23 cellular contexts compared by ENCODE assay signal in the genomic region with DNA sequence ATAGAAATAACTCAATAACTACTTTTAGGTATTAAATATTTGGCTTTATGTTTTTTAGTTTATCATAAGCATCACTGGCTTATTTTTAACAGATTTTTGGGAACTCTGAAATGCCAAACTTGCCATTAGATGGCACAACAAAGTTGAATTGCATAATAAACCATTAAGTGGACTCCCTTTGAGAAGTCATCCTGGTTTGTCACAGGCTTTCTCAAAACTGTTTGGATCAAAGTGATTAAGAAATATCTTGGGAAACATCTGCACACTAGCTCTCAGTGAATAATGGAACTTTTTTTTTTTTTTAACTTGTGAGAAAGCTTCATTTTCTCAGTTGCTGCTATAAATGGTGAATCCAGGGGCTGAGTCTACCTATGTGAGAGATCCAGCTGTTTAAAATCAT. TPM values are rescaled to one million over a fixed set of nuclear protein-coding genes. Genes with fewer than 3 reads are reported as not detected.
DNase-seq lines count a peak whose midpoint lies in the region; ATAC-seq and TF ChIP-seq lines count a peak whose summit lies in the region.
"Had no signal": no experiment of that assay in that cellular context is flagged by ENCODE, and none has a peak within 500 bp of the region (broad histone marks: within the 10 kb centered on the region; RNA-seq: fewer than 3 reads in every experiment).

No MANE protein-coding gene starts in this region.

- TF ChIP-seq CTCF in AG09309 (IDR thresholded peaks at IDR 0.05; ENCODE audit: control insufficient read depth, insufficient read depth, low read depth, low read length, missing control alignments) (no peak), fibroblast of villous mesenchyme (IDR thresholded peaks at IDR 0.05; ENCODE audit: insufficient read depth, low read depth, low read length) (no peak)

- peak; percentile 69 for DNase-seq in AG09309 (ENCODE audit: low read depth)
- DNase-seq in EH (ENCODE audit: low read depth), result peak; percentile 44
- no peak for DNase-seq in T-helper 17 cell
- DNase-seq in fibroblast of villous mesenchyme (ENCODE audit: low read depth), result peak; percentile 49
- no peak for DNase-seq in activated T-helper 1 cell treated with anti-CD3 and anti-CD28 coated beads, Interleukin-12 subunit alpha, Interleukin-12 subunit beta, Interleukin-2, Interleukin-4 antibody, amounts not matched to agents 30 ng/mL and 10 ng/mL and 1 ng/mL, durations not matched to agents 14 hours and 24 hours and 36 hours (ENCODE audit: low spot score)
- DNase-seq in NCI-H1694 treated with DMSO at 0.1 percent for 48 hours (lab: John Stamatoyannopoulos, UW), result no peak
- DNase-seq in EL, result no peak
- no peak for DNase-seq in NCI-H748 treated with DMSO at 0.1 percent for 48 hours (lab: John Stamatoyannopoulos, UW)
- DNase-seq: activated CD4-positive, alpha-beta memory T cell treated with anti-CD3 and anti-CD28 coated beads, Interleukin-2, amount 10 ng/mL, durations not matched to agents 7 days and 5 days; activated T-cell treated with anti-CD3 and anti-CD28 coated beads, Interleukin-2, amount 50 U/mL, for 72 hours; BE2C; central memory CD4-positive, alpha-beta T cell; DMS 273 treated with DMSO at 0.1 percent for 48 hours; GOT3; mesendoderm; NCI-H1930; NCI-H446 treated with DMSO at 0.1 percent for 48 hours; stimulated activated CD4-positive, alpha-beta T cell treated with anti-CD3 and anti-CD28 coated beads, Interleukin-4, amount 100 ng/mL, for 4 hours; SW 1271 had no signal

- intact Hi-C loops in activated T-helper 1 cell treated with anti-CD3 and anti-CD28 coated beads, Interleukin-12 subunit alpha, Interleukin-12 subunit beta, Interleukin-2, Interleukin-4 antibody, amounts not matched to agents 30 ng/mL and 10 ng/mL and 1 ng/mL, durations not matched to agents 14 hours and 24 hours and 36 hours (cut with micrococcal nuclease), result no loop called here

- H3K4me3 ChIP-seq in AG09309 (ENCODE audit: control insufficient read depth, low read depth, low read length), result no peak overlapping the region
- H3K4me3 ChIP-seq in fibroblast of villous mesenchyme (ENCODE audit: low read depth, low read length), result no peak overlapping the region
- H3K4me3 ChIP-seq: smooth muscle cell, suprapubic skin had no signal

- H3K9me3 ChIP-seq in T-helper 17 cell (ENCODE audit: control insufficient read depth, low read length, poor library complexity, severe bottlenecking), result no peaks in the 10 kb centered on the region
- H3K9me3 ChIP-seq: BE2C, suprapubic skin had no signal

- no peaks in the 10 kb centered on the region for H3K9me3 Mint-ChIP-seq in activated T-helper 1 cell treated with anti-CD3 and anti-CD28 coated beads, Interleukin-12 subunit alpha, Interleukin-12 subunit beta, Interleukin-2, Interleukin-4 antibody, amounts not matched to agents 30 ng/mL and 10 ng/mL and 1 ng/mL, durations not matched to agents 14 hours and 24 hours and 36 hours
- H3K9me3 Mint-ChIP-seq: activated CD4-positive, alpha-beta memory T cell treated with anti-CD3 and anti-CD28 coated beads, Interleukin-2, amount 10 ng/mL, durations not matched to agents 7 days and 5 days; activated T-cell treated with anti-CD3 and anti-CD28 coated beads, Interleukin-2, amount 50 U/mL, for 72 hours; nephron had no signal

- no peak overlapping the region for H3K4me3 Mint-ChIP-seq in T-helper 17 cell
- no peak overlapping the region for H3K4me3 Mint-ChIP-seq in activated T-helper 1 cell treated with anti-CD3 and anti-CD28 coated beads, Interleukin-12 subunit alpha, Interleukin-12 subunit beta, Interleukin-2, Interleukin-4 antibody, amounts not matched to agents 30 ng/mL and 10 ng/mL and 1 ng/mL, durations not matched to agents 14 hours and 24 hours and 36 hours
- H3K4me3 Mint-ChIP-seq: activated CD4-positive, alpha-beta memory T cell treated with anti-CD3 and anti-CD28 coated beads, Interleukin-2, amount 10 ng/mL, durations not matched to agents 7 days and 5 days; activated T-cell treated with anti-CD3 and anti-CD28 coated beads, Interleukin-2, amount 50 U/mL, for 72 hours had no signal

- H3K4me1 Mint-ChIP-seq in T-helper 17 cell, result peaks cover 54% of the 10 kb centered on the region
- H3K4me1 Mint-ChIP-seq in activated T-helper 1 cell treated with anti-CD3 and anti-CD28 coated beads, Interleukin-12 subunit alpha, Interleukin-12 subunit beta, Interleukin-2, Interleukin-4 antibody, amounts not matched to agents 30 ng/mL and 10 ng/mL and 1 ng/mL, durations not matched to agents 14 hours and 24 hours and 36 hours (ENCODE audit: low read depth), result peaks cover 40% of the 10 kb centered on the region

- no peaks in the 10 kb centered on the region for H3K27me3 Mint-ChIP-seq in T-helper 17 cell
- H3K27me3 Mint-ChIP-seq in activated T-helper 1 cell treated with anti-CD3 and anti-CD28 coated beads, Interleukin-12 subunit alpha, Interleukin-12 subunit beta, Interleukin-2, Interleukin-4 antibody, amounts not matched to agents 30 ng/mL and 10 ng/mL and 1 ng/mL, durations not matched to agents 14 hours and 24 hours and 36 hours (ENCODE audit: insufficient read depth), result no peaks in the 10 kb centered on the region
- H3K27me3 Mint-ChIP-seq: activated CD4-positive, alpha-beta memory T cell treated with anti-CD3 and anti-CD28 coated beads, Interleukin-2, amount 10 ng/mL, durations not matched to agents 7 days and 5 days had no signal

- H3K27ac Mint-ChIP-seq in T-helper 17 cell, result peak overlapping the region; percentile 16
- H3K27ac Mint-ChIP-seq in activated T-helper 1 cell treated with anti-CD3 and anti-CD28 coated beads, Interleukin-12 subunit alpha, Interleukin-12 subunit beta, Interleukin-2, Interleukin-4 antibody, amounts not matched to agents 30 ng/mL and 10 ng/mL and 1 ng/mL, durations not matched to agents 14 hours and 24 hours and 36 hours, result no peak overlapping the region
- H3K27ac Mint-ChIP-seq: activated CD4-positive, alpha-beta memory T cell treated with anti-CD3 and anti-CD28 coated beads, Interleukin-2, amount 10 ng/mL, durations not matched to agents 7 days and 5 days; activated T-cell treated with anti-CD3 and anti-CD28 coated beads, Interleukin-2, amount 50 U/mL, for 72 hours; nephron; progenitor cell of endocrine pancreas had no signal

- peaks cover 5% of the 10 kb centered on the region for H3K36me3 Mint-ChIP-seq in T-helper 17 cell (ENCODE audit: low read depth)
- peaks cover 13% of the 10 kb centered on the region for H3K36me3 Mint-ChIP-seq in activated T-helper 1 cell treated with anti-CD3 and anti-CD28 coated beads, Interleukin-12 subunit alpha, Interleukin-12 subunit beta, Interleukin-2, Interleukin-4 antibody, amounts not matched to agents 30 ng/mL and 10 ng/mL and 1 ng/mL, durations not matched to agents 14 hours and 24 hours and 36 hours (ENCODE audit: low read depth)

- no peak for ATAC-seq in T-helper 17 cell
- ATAC-seq: activated T-cell treated with anti-CD3 and anti-CD28 coated beads, Interleukin-2, amount 50 U/mL, for 72 hours had no signal

RNA-seq across cellular contexts. Expression of gene SLC16A7, which starts 4.3 kb away (rescaled TPM):
- total RNA-seq in T-helper 17 cell, result 10 to 100 TPM; 31.1 to 37.8 TPM
- total RNA-seq in fibroblast of villous mesenchyme, result 31.2 and 32.0 TPM in 2 replicates
- total RNA-seq in activated T-helper 1 cell treated with anti-CD3 and anti-CD28 coated beads, Interleukin-12 subunit alpha, Interleukin-12 subunit beta, Interleukin-2, Interleukin-4 antibody, amounts not matched to agents 30 ng/mL and 10 ng/mL and 1 ng/mL, durations not matched to agents 14 hours and 24 hours and 36 hours, result 38.7 and 40.0 TPM in 2 replicates

Comparison
In these comparisons a context has a peak if more than half of its experiments do, and no peak if none do; other contexts are left out.
1. DNase-seq: peak in AG09309 (single experiment), EH (single experiment) and fibroblast of villous mesenchyme (single experiment); none in T-helper 17 cell (0 of 3), activated T-helper 1 cell treated with anti-CD3 and anti-CD28 coated beads, Interleukin-12 subunit alpha, Interleukin-12 subunit beta, Interleukin-2, Interleukin-4 antibody, amounts not matched to agents 30 ng/mL and 10 ng/mL and 1 ng/mL, durations not matched to agents 14 hours and 24 hours and 36 hours (single experiment), NCI-H1694 treated with DMSO at 0.1 percent for 48 hours (single experiment), EL (single experiment) and NCI-H748 treated with DMSO at 0.1 percent for 48 hours (single experiment).